In the genomic region with DNA sequence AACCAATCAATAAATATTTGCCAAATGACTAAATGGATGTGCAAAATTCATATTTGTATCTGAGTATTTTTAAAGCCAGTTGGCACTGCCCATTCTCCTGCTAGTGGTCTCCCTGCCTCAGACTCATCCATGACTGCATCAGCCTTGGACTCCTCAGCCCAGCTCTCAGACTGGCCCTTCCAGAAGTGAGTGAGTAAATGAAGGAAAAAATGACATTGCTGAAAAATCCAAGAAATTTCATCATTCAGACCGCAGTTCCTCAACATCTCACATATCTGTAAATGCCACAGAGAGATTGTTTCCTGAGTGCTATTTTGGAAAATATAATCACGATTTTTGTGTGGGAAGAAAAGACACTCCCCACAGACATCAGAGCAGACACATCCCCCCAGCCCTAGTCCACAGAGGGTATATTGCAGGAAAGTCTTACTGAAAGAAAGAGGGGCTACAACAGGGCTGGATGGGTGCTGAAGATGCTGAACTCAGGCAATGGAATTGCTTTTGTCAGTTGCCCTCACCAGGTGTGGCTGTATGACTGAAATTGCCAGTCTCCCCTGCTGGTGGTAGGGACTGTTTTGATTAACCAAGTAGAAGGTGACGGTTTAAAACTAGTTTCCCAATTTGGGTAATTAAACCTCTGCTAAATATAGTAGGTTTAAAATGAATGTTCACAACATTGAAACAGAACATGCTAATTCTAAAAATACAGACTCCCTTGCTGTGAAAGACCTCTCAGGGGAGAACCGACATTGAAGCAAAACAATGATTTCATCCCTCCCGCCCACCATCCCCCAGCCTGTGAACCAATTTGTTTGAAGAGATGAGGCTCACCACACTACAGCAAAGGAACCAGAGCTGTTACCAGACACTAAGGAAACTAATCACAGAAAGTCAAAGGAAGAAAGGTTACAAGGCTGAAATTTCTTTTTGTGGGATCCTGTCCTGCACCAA, we compare ENCODE assay signal across 8 cellular contexts.
DNase-seq lines count a peak whose midpoint lies in the region; ATAC-seq and TF ChIP-seq lines count a peak whose summit lies in the region.

No MANE protein-coding gene starts in this region.

- peak; percentile 81 for ATAC-seq in GM18499 (IDR thresholded peaks at IDR 0.05; ENCODE audit: insufficient read depth, unreplicated experiment)
- peak; percentile 42 for ATAC-seq in mucosa of descending colon

- H3K4me1 ChIP-seq in mucosa of descending colon (ENCODE audit: low read depth): no peaks in the 10 kb centered on the region

- peaks cover 37% of the 10 kb centered on the region for H3K4me1 Mint-ChIP-seq in endothelial cell (ENCODE audit: unreplicated experiment)

- H3K4me3 Mint-ChIP-seq in endothelial cell (ENCODE audit: unreplicated experiment): no peak overlapping the region

- H3K9me3 ChIP-seq in mucosa of descending colon: no peaks in the 10 kb centered on the region

- H3K36me3 Mint-ChIP-seq in endothelial cell (ENCODE audit: low read depth, unreplicated experiment): no peaks in the 10 kb centered on the region

- intact Hi-C loops in mucosa of descending colon (cut with DNase I, micrococcal nuclease): no loop called here

- H3K27ac ChIP-seq in RWPE1: no peak overlapping the region

- no peak for TF ChIP-seq CTCF in mucosa of descending colon (IDR thresholded peaks at IDR 0.05)
- no peak for TF ChIP-seq CTCF in RWPE1 (conservative IDR thresholded peaks at IDR 0.05; ENCODE audit: low read depth)
- TF ChIP-seq CTCF in endothelial cell (IDR thresholded peaks at IDR 0.05; ENCODE audit: unreplicated experiment): no peak

- H3K4me3 ChIP-seq in mucosa of descending colon: no peak overlapping the region

- H3K9me3 Mint-ChIP-seq in endothelial cell (ENCODE audit: unreplicated experiment): no peaks in the 10 kb centered on the region

- H3K27me3 Mint-ChIP-seq in endothelial cell (ENCODE audit: unreplicated experiment): peaks cover 2% of the 10 kb centered on the region

- DNase-seq in H4 (ENCODE audit: low spot score) (peak; percentile 17), NCI-H69 (lab: John Stamatoyannopoulos, UW) (peak; percentile 54), mucosa of descending colon (no peak), RWPE1 (ENCODE audit: low spot score) (no peak), NCI-H187 treated with DMSO at 0.1 percent for 48 hours (lab: John Stamatoyannopoulos, UW) (no peak), endothelial cell (ENCODE audit: low spot score) (no peak)
- no peak for DNase-seq in activated CD4-positive, alpha-beta T cell treated with anti-CD3 and anti-CD28 coated beads for 1 hour

- H3K27ac Mint-ChIP-seq in endothelial cell (ENCODE audit: unreplicated experiment): no peak overlapping the region

- POLR2A ChIA-PET in RWPE1 (lab: Yijun Ruan, JAX; ENCODE audit: low non-redundant PET): no interaction called here

- CTCF ChIA-PET in RWPE1 (lab: Yijun Ruan, JAX): no interaction called here

- no peaks in the 10 kb centered on the region for H3K36me3 ChIP-seq in mucosa of descending colon (ENCODE audit: low read depth)

Comparison
In these comparisons a context has a peak if more than half of its experiments do, and no peak if none do; other contexts are left out.
1. DNase-seq: peak in H4 (single experiment) and NCI-H69 (single experiment); none in mucosa of descending colon (0 of 3), RWPE1 (single experiment), activated CD4-positive, alpha-beta T cell treated with anti-CD3 and anti-CD28 coated beads for 1 hour (single experiment), NCI-H187 treated with DMSO at 0.1 percent for 48 hours (single experiment) and endothelial cell (single experiment).